ENCODE assay signal across 1 cellular context in genomic region chr12:120264086-120264485, GRCh38.
TF ChIP-seq lines count a peak whose summit lies in the region.

No MANE protein-coding gene starts in this region.

TF ChIP-seq in H1, 55 proteins besides CTCF, POLR2A, EP300 and RAD21:
- no peak for TF ChIP-seq ZNF274 (IDR thresholded peaks at IDR 0.05; ENCODE audit: borderline replicate concordance, extremely low read depth, low read length)
- TF ChIP-seq SIN3A (conservative IDR thresholded peaks at IDR 0.05 in 1 of 2, IDR thresholded peaks at IDR 0.05 in 1 of 2; ENCODE audit: low read depth in 1 of 2, low read length in 2 of 2), result 0 out of 4 replicates have a peak, but pooled peaks of 1 of the 2 experiments have one; percentile 8
